In genomic region chr11:118358071-118358470, GRCh38 we compare ENCODE assay signal across 27 cellular contexts. TPM values are rescaled to one million over a fixed set of nuclear protein-coding genes. Genes with fewer than 3 reads are reported as not detected.
DNase-seq lines count a peak whose midpoint lies in the region; ATAC-seq and TF ChIP-seq lines count a peak whose summit lies in the region.
"Had no signal": no experiment of that assay in that cellular context is flagged by ENCODE, and none has a peak within 500 bp of the region (broad histone marks: within the 10 kb centered on the region; RNA-seq: fewer than 3 reads in every experiment).

No MANE protein-coding gene starts in this region.

- no peak overlapping the region for H3K23ac ChIP-seq in neuronal stem cell (ENCODE audit: low read depth, low read length, poor library complexity)

- peaks cover 5 to 9% of the 10 kb centered on the region in 2 donors for H3K36me3 Mint-ChIP-seq in activated T-cell treated with anti-CD3 and anti-CD28 coated beads, Interleukin-2, amount 50 U/mL, for 72 hours (ENCODE audit: insufficient read depth in 2 of 2)
- peaks cover 50% of the 10 kb centered on the region for H3K36me3 Mint-ChIP-seq in activated T-cell treated with anti-CD3 and anti-CD28 coated beads, Interleukin-2, amount 50 U/mL, for 24 hours (ENCODE audit: low read depth)
- H3K36me3 Mint-ChIP-seq in activated T-helper 2 cell treated with anti-CD3 and anti-CD28 coated beads, Interferon-gamma antibody, Interleukin-2, Interleukin-4, amounts not matched to agents 10 μg/mL and 5 μg/mL and 100 μg/mL, durations not matched to agents 14 hours and 24 hours and 36 hours (ENCODE audit: low read depth) = peaks cover 16% of the 10 kb centered on the region

- ATAC-seq in activated T-cell treated with anti-CD3 and anti-CD28 coated beads, Interleukin-2, amount 50 U/mL, for 72 hours (replicated peaks in 1 of 2) = no peak

- H3K4me1 Mint-ChIP-seq in activated T-cell treated with anti-CD3 and anti-CD28 coated beads, Interleukin-2, amount 50 U/mL, for 72 hours (ENCODE audit: low read depth) = peaks cover 55% of the 10 kb centered on the region
- peaks cover 45% of the 10 kb centered on the region for H3K4me1 Mint-ChIP-seq in activated T-cell treated with anti-CD3 and anti-CD28 coated beads, Interleukin-2, amount 50 U/mL, for 24 hours (ENCODE audit: low read depth)
- H3K4me1 Mint-ChIP-seq in activated T-helper 2 cell treated with anti-CD3 and anti-CD28 coated beads, Interferon-gamma antibody, Interleukin-2, Interleukin-4, amounts not matched to agents 10 μg/mL and 5 μg/mL and 100 μg/mL, durations not matched to agents 14 hours and 24 hours and 36 hours (ENCODE audit: low read depth) = peaks cover 31% of the 10 kb centered on the region

- H2BK12ac ChIP-seq in neuronal stem cell (ENCODE audit: low read length) = no peak overlapping the region

- no peak overlapping the region for H3K4ac ChIP-seq in neuronal stem cell (ENCODE audit: low read length)

- no peak overlapping the region for H4K8ac ChIP-seq in neuronal stem cell (ENCODE audit: low read depth, low read length)

- H3K4me2 ChIP-seq in neuronal stem cell (ENCODE audit: insufficient read depth, low read length, poor library complexity, severe bottlenecking) = no peak overlapping the region

- no peak overlapping the region for H3K4me3 Mint-ChIP-seq in activated T-cell treated with anti-CD3 and anti-CD28 coated beads, Interleukin-2, amount 50 U/mL, for 72 hours
- no peak overlapping the region for H3K4me3 Mint-ChIP-seq in activated T-cell treated with anti-CD3 and anti-CD28 coated beads, Interleukin-2, amount 50 U/mL, for 24 hours
- no peak overlapping the region for H3K4me3 Mint-ChIP-seq in activated T-helper 2 cell treated with anti-CD3 and anti-CD28 coated beads, Interferon-gamma antibody, Interleukin-2, Interleukin-4, amounts not matched to agents 10 μg/mL and 5 μg/mL and 100 μg/mL, durations not matched to agents 14 hours and 24 hours and 36 hours (ENCODE audit: low read depth)

- H3K36me3 ChIP-seq in adipocyte (ENCODE audit: control insufficient read depth, insufficient read depth, low read length, severe bottlenecking) = no peaks in the 10 kb centered on the region
- no peaks in the 10 kb centered on the region for H3K36me3 ChIP-seq in neuronal stem cell (replicated peaks in 1 of 2; ENCODE audit: control insufficient read depth in 2 of 2, insufficient read depth in 2 of 2, low read length in 2 of 2)
- H3K36me3 ChIP-seq in prostate gland = no peaks in the 10 kb centered on the region

- no peaks in the 10 kb centered on the region for H3K79me1 ChIP-seq in neuronal stem cell (ENCODE audit: low read depth, low read length)

- no peak overlapping the region for H3K18ac ChIP-seq in neuronal stem cell (ENCODE audit: low read length)

- no peak overlapping the region for H2BK15ac ChIP-seq in neuronal stem cell (ENCODE audit: low read length)

- no peak overlapping the region for H2AK5ac ChIP-seq in neuronal stem cell (ENCODE audit: low read depth, low read length)

- intact Hi-C loops in prostate gland (cut with DNase I) = no loop called here
- intact Hi-C loops in activated T-helper 2 cell treated with anti-CD3 and anti-CD28 coated beads, Interferon-gamma antibody, Interleukin-2, Interleukin-4, amounts not matched to agents 10 μg/mL and 5 μg/mL and 100 μg/mL, durations not matched to agents 14 hours and 24 hours and 36 hours (cut with micrococcal nuclease) = loop anchor here (5.0 kb wide), 1 partner anchor 156 kb away; no protein-coding TSS in a partner anchor

- H3K27ac ChIP-seq in neuronal stem cell (replicated peaks; ENCODE audit: low read length) = no peak overlapping the region
- no peak overlapping the region for H3K27ac ChIP-seq in prostate gland
- H3K27ac ChIP-seq: PC-9 had no signal

- peaks cover 9% of the 10 kb centered on the region for H3K4me1 ChIP-seq in adipocyte (ENCODE audit: control insufficient read depth, insufficient read depth, low read length)
- peaks cover 2 to 5% of the 10 kb centered on the region in 2 donors for H3K4me1 ChIP-seq in neuronal stem cell (ENCODE audit: control insufficient read depth in 2 of 2, insufficient read depth in 1 of 2, low read depth in 1 of 2, low read length in 2 of 2)
- H3K4me1 ChIP-seq in prostate gland (replicated peaks) = peaks cover 8% of the 10 kb centered on the region

- no CpG with 5 or more reads among the region's 3 CpGs for WGBS in neuronal stem cell (ENCODE audit: extremely low coverage in 2 of 2, insufficient read length in 2 of 2, insufficient replicate concordance in 1 of 2), 2 donors
- 63% methylated on average over 3 of the region's 3 CpGs for WGBS in prostate gland

- no peak overlapping the region for H4K91ac ChIP-seq in neuronal stem cell (ENCODE audit: low read depth, low read length, poor library complexity)

- no peak for TF ChIP-seq CTCF in prostate gland (IDR thresholded peaks at IDR 0.05)

- no peaks in the 10 kb centered on the region for H3K9me3 Mint-ChIP-seq in activated T-cell treated with anti-CD3 and anti-CD28 coated beads, Interleukin-2, amount 50 U/mL, for 72 hours
- no peaks in the 10 kb centered on the region for H3K9me3 Mint-ChIP-seq in activated T-cell treated with anti-CD3 and anti-CD28 coated beads, Interleukin-2, amount 50 U/mL, for 24 hours
- H3K9me3 Mint-ChIP-seq in activated T-helper 2 cell treated with anti-CD3 and anti-CD28 coated beads, Interferon-gamma antibody, Interleukin-2, Interleukin-4, amounts not matched to agents 10 μg/mL and 5 μg/mL and 100 μg/mL, durations not matched to agents 14 hours and 24 hours and 36 hours = no peaks in the 10 kb centered on the region
- H3K9me3 Mint-ChIP-seq: activated B cell treated with CpG ODN at 0.5 μM for 24 hours had no signal

- no peak overlapping the region for H3K14ac ChIP-seq in neuronal stem cell (ENCODE audit: low read length)

- H3K4me3 ChIP-seq in adipocyte (ENCODE audit: low read length) (no peak overlapping the region), neuronal stem cell (ENCODE audit: low read length in 2 of 2) (no peak overlapping the region), prostate gland (no peak overlapping the region)
- H3K4me3 ChIP-seq: BLaER1 treated with 17β-estradiol and CSF1 and Interleukin-3, amounts not matched to agents 10 nM and 100 nM; lung had no signal

- no peak overlapping the region for H2BK120ac ChIP-seq in neuronal stem cell (ENCODE audit: low read depth, low read length)

- TF ChIP-seq POLR2A in prostate gland (IDR thresholded peaks at IDR 0.05) = no peak

- H3K27me3 ChIP-seq in adipocyte (replicated peaks; ENCODE audit: control insufficient read depth, insufficient read depth, low read length) = no peaks in the 10 kb centered on the region
- H3K27me3 ChIP-seq in neuronal stem cell (ENCODE audit: control insufficient read depth in 3 of 3, insufficient read depth in 3 of 3, low read depth in 1 of 3, low read length in 3 of 3) = no peaks in the 10 kb centered on the region
- H3K27me3 ChIP-seq in prostate gland (replicated peaks; ENCODE audit: insufficient read depth) = no peaks in the 10 kb centered on the region
- H3K27me3 ChIP-seq: BLaER1 treated with 17β-estradiol and CSF1 and Interleukin-3, amounts not matched to agents 10 nM and 100 nM had no signal

- H3K9ac ChIP-seq in adipocyte (ENCODE audit: low read length) (no peak overlapping the region), neuronal stem cell (ENCODE audit: low read depth, low read length, poor library complexity) (no peak overlapping the region)
- H3K9ac ChIP-seq: BLaER1 treated with 17β-estradiol and CSF1 and Interleukin-3, amounts not matched to agents 10 nM and 100 nM had no signal

- H3K27me3 Mint-ChIP-seq in activated T-cell treated with anti-CD3 and anti-CD28 coated beads, Interleukin-2, amount 50 U/mL, for 72 hours (ENCODE audit: low read depth) = no peaks in the 10 kb centered on the region
- no peaks in the 10 kb centered on the region for H3K27me3 Mint-ChIP-seq in activated T-cell treated with anti-CD3 and anti-CD28 coated beads, Interleukin-2, amount 50 U/mL, for 24 hours
- H3K27me3 Mint-ChIP-seq in activated T-helper 2 cell treated with anti-CD3 and anti-CD28 coated beads, Interferon-gamma antibody, Interleukin-2, Interleukin-4, amounts not matched to agents 10 μg/mL and 5 μg/mL and 100 μg/mL, durations not matched to agents 14 hours and 24 hours and 36 hours (ENCODE audit: low read depth) = no peaks in the 10 kb centered on the region
- H3K27me3 Mint-ChIP-seq: activated B cell treated with CpG ODN at 0.5 μM for 24 hours had no signal

- H3K9me3 ChIP-seq in adipocyte (ENCODE audit: control insufficient read depth, low read length) (no peaks in the 10 kb centered on the region), neuronal stem cell (replicated peaks in 1 of 2; ENCODE audit: control insufficient read depth in 2 of 2, insufficient read depth in 1 of 2, low read depth in 1 of 2, low read length in 2 of 2) (peaks cover 0 to 2% of the 10 kb centered on the region in 2 donors), prostate gland (no peaks in the 10 kb centered on the region)
- H3K9me3 ChIP-seq: BLaER1 treated with 17β-estradiol and CSF1 and Interleukin-3, amounts not matched to agents 10 nM and 100 nM had no signal

- H2AFZ ChIP-seq in neuronal stem cell (ENCODE audit: low read length) = peak overlapping the region; percentile 87
- H2AFZ ChIP-seq: PC-9 had no signal

- H2BK5ac ChIP-seq in neuronal stem cell (ENCODE audit: low read length) = no peak overlapping the region

- no peak for DNase-seq in activated T-cell treated with anti-CD3 and anti-CD28 coated beads, Interleukin-2, amount 50 U/mL, for 72 hours
- no peak for DNase-seq in activated T-cell treated with anti-CD3 and anti-CD28 coated beads, Interleukin-2, amount 50 U/mL, for 24 hours
- DNase-seq in EH (ENCODE audit: low read depth) = peak; percentile 23
- peak; percentile 53 for DNase-seq in adipocyte (ENCODE audit: low read depth)
- no peak for DNase-seq in neuronal stem cell (ENCODE audit: low spot score)
- DNase-seq in prostate gland (ENCODE audit: low spot score) = no peak
- DNase-seq in activated T-helper 2 cell treated with anti-CD3 and anti-CD28 coated beads, Interferon-gamma antibody, Interleukin-2, Interleukin-4, amounts not matched to agents 10 μg/mL and 5 μg/mL and 100 μg/mL, durations not matched to agents 14 hours and 24 hours and 36 hours (ENCODE audit: low spot score) = no peak
- DNase-seq in hypothalamus (lab: John Stamatoyannopoulos, UW) = no peak
- DNase-seq: ACHN; activated B cell treated with CpG ODN at 0.5 μM for 24 hours; activated naive CD4-positive, alpha-beta T cell treated with Interleukin-2 at 50 U/mL for 16 hours; activated T-cell treated with anti-CD3 and anti-CD28 coated beads, Interleukin-2, amount 50 U/mL, for 1 hour; central memory CD4-positive, alpha-beta T cell; HCEC 1CT; head of caudate nucleus; NCI-H1694 treated with DMSO at 0.1 percent for 48 hours; NCI-H2171 treated with DMSO at 0.1 percent for 48 hours; PC-9; SHP77; stimulated activated CD8-positive, alpha-beta memory T cell treated with anti-CD3 and anti-CD28 coated beads, Interleukin-4, amount 100 ng/mL, for 48 hours had no signal

- H3K27ac Mint-ChIP-seq in activated T-cell treated with anti-CD3 and anti-CD28 coated beads, Interleukin-2, amount 50 U/mL, for 72 hours = peak overlapping the region; percentile 95
- H3K27ac Mint-ChIP-seq in activated T-cell treated with anti-CD3 and anti-CD28 coated beads, Interleukin-2, amount 50 U/mL, for 24 hours = no peak overlapping the region
- no peak overlapping the region for H3K27ac Mint-ChIP-seq in activated T-helper 2 cell treated with anti-CD3 and anti-CD28 coated beads, Interferon-gamma antibody, Interleukin-2, Interleukin-4, amounts not matched to agents 10 μg/mL and 5 μg/mL and 100 μg/mL, durations not matched to agents 14 hours and 24 hours and 36 hours

RNA-seq across cellular contexts. Expression of gene UBE4A, which starts 1.3 kb away (rescaled TPM):
- 10 to 100 TPM; 45.6 to 46.0 TPM for total RNA-seq in activated T-cell treated with anti-CD3 and anti-CD28 coated beads, Interleukin-2, amount 50 U/mL, for 72 hours
- polyA plus RNA-seq in neuronal stem cell (2013, experiment 1 of 2) = 14.9 TPM
- 15.7 TPM for polyA plus RNA-seq in neuronal stem cell (2013, experiment 2 of 2)
- 10 to 100 TPM; 50.2 to 57.9 TPM for total RNA-seq in prostate gland
- 41.2 and 44.1 TPM in 2 replicates for total RNA-seq in activated T-helper 2 cell treated with anti-CD3 and anti-CD28 coated beads, Interferon-gamma antibody, Interleukin-2, Interleukin-4, amounts not matched to agents 10 μg/mL and 5 μg/mL and 100 μg/mL, durations not matched to agents 14 hours and 24 hours and 36 hours

RNA-seq across cellular contexts. Expression of gene CD3G, which starts 13.9 kb away (rescaled TPM):
- total RNA-seq in activated T-cell treated with anti-CD3 and anti-CD28 coated beads, Interleukin-2, amount 50 U/mL, for 72 hours = 100 to 1,000 TPM; 125 to 128 TPM
- polyA plus RNA-seq in neuronal stem cell (2013, experiment 1 of 2) = not detected
- polyA plus RNA-seq in neuronal stem cell (2013, experiment 2 of 2) = not detected
- total RNA-seq in prostate gland = 1 to 10 TPM; 1.2 to 1.7 TPM
- total RNA-seq in activated T-helper 2 cell treated with anti-CD3 and anti-CD28 coated beads, Interferon-gamma antibody, Interleukin-2, Interleukin-4, amounts not matched to agents 10 μg/mL and 5 μg/mL and 100 μg/mL, durations not matched to agents 14 hours and 24 hours and 36 hours = 134 and 139 TPM in 2 replicates
- total RNA-seq: activated B cell treated with CpG ODN at 0.5 μM for 24 hours, astrocyte, dermis microvascular lymphatic vessel endothelial cell, endothelial cell of umbilical vein, PC-9, pulmonary artery endothelial cell had no signal
- polyA plus RNA-seq: endothelial cell of umbilical vein had no signal

RNA-seq across cellular contexts. Expression of gene CD3D, which starts 15.6 kb away (rescaled TPM):
- total RNA-seq in activated T-cell treated with anti-CD3 and anti-CD28 coated beads, Interleukin-2, amount 50 U/mL, for 72 hours = 100 to 1,000 TPM; 245 to 250 TPM
- not detected for polyA plus RNA-seq in neuronal stem cell (2013, experiment 1 of 2)
- not detected for polyA plus RNA-seq in neuronal stem cell (2013, experiment 2 of 2)
- total RNA-seq in prostate gland = 1 to 10 TPM in 1 of 2 donors, under 1 TPM in 1; 0.55 to 4.4 TPM
- 386 and 400 TPM in 2 replicates for total RNA-seq in activated T-helper 2 cell treated with anti-CD3 and anti-CD28 coated beads, Interferon-gamma antibody, Interleukin-2, Interleukin-4, amounts not matched to agents 10 μg/mL and 5 μg/mL and 100 μg/mL, durations not matched to agents 14 hours and 24 hours and 36 hours
- total RNA-seq: dermis microvascular lymphatic vessel endothelial cell, endothelial cell of umbilical vein, PC-9, pulmonary artery endothelial cell, temporal lobe had no signal
- polyA plus RNA-seq: endothelial cell of umbilical vein had no signal

RNA-seq across cellular contexts. Expression of gene ATP5MG, which starts 43.3 kb away (rescaled TPM):
- total RNA-seq in activated T-cell treated with anti-CD3 and anti-CD28 coated beads, Interleukin-2, amount 50 U/mL, for 72 hours = 100 to 1,000 TPM; 176 to 225 TPM
- polyA plus RNA-seq in neuronal stem cell (2013, experiment 1 of 2) = 596 TPM
- 596 TPM for polyA plus RNA-seq in neuronal stem cell (2013, experiment 2 of 2)
- total RNA-seq in prostate gland = 10 to 100 TPM; 32.9 to 66.4 TPM
- 237 and 266 TPM in 2 replicates for total RNA-seq in activated T-helper 2 cell treated with anti-CD3 and anti-CD28 coated beads, Interferon-gamma antibody, Interleukin-2, Interleukin-4, amounts not matched to agents 10 μg/mL and 5 μg/mL and 100 μg/mL, durations not matched to agents 14 hours and 24 hours and 36 hours

RNA-seq across cellular contexts. Expression of gene CD3E, which starts 53.5 kb away (rescaled TPM):
- total RNA-seq in activated T-cell treated with anti-CD3 and anti-CD28 coated beads, Interleukin-2, amount 50 U/mL, for 72 hours = 100 to 1,000 TPM; 404 to 419 TPM
- polyA plus RNA-seq in neuronal stem cell (2013, experiment 1 of 2) = not detected
- not detected for polyA plus RNA-seq in neuronal stem cell (2013, experiment 2 of 2)
- total RNA-seq in prostate gland = 1 to 10 TPM; 2.8 to 4.6 TPM
- 518 and 529 TPM in 2 replicates for total RNA-seq in activated T-helper 2 cell treated with anti-CD3 and anti-CD28 coated beads, Interferon-gamma antibody, Interleukin-2, Interleukin-4, amounts not matched to agents 10 μg/mL and 5 μg/mL and 100 μg/mL, durations not matched to agents 14 hours and 24 hours and 36 hours
- total RNA-seq: astrocyte, dermis microvascular lymphatic vessel endothelial cell, endothelial cell of umbilical vein, PC-9, pulmonary artery endothelial cell, temporal lobe had no signal
- polyA plus RNA-seq: endothelial cell of umbilical vein had no signal

Comparison
In these comparisons a context has a peak if more than half of its experiments do, and no peak if none do; other contexts are left out.
1. DNase-seq: peak in EH (single experiment) and adipocyte (single experiment); none in activated T-cell treated with anti-CD3 and anti-CD28 coated beads, Interleukin-2, amount 50 U/mL, for 72 hours (0 of 2), activated T-cell treated with anti-CD3 and anti-CD28 coated beads, Interleukin-2, amount 50 U/mL, for 24 hours (single experiment), neuronal stem cell (single experiment), prostate gland (single experiment), activated T-helper 2 cell treated with anti-CD3 and anti-CD28 coated beads, Interferon-gamma antibody, Interleukin-2, Interleukin-4, amounts not matched to agents 10 μg/mL and 5 μg/mL and 100 μg/mL, durations not matched to agents 14 hours and 24 hours and 36 hours (single experiment) and hypothalamus (0 of 51).
2. RNA of gene CD3G, which starts 13.9 kb away (total RNA-seq): 134 to 139 TPM in activated T-helper 2 cell treated with anti-CD3 and anti-CD28 coated beads, Interferon-gamma antibody, Interleukin-2, Interleukin-4, amounts not matched to agents 10 μg/mL and 5 μg/mL and 100 μg/mL, durations not matched to agents 14 hours and 24 hours and 36 hours and 125 to 128 TPM in activated T-cell treated with anti-CD3 and anti-CD28 coated beads, Interleukin-2, amount 50 U/mL, for 72 hours; 1.2 to 1.7 TPM in prostate gland; every median in the first group is over 10 times any median in the second.
3. RNA of gene CD3D, which starts 15.6 kb away (total RNA-seq): 386 to 400 TPM in activated T-helper 2 cell treated with anti-CD3 and anti-CD28 coated beads, Interferon-gamma antibody, Interleukin-2, Interleukin-4, amounts not matched to agents 10 μg/mL and 5 μg/mL and 100 μg/mL, durations not matched to agents 14 hours and 24 hours and 36 hours and 245 to 250 TPM in activated T-cell treated with anti-CD3 and anti-CD28 coated beads, Interleukin-2, amount 50 U/mL, for 72 hours; 0.55 to 4.4 TPM in prostate gland; every median in the first group is over 10 times any median in the second.